In genomic region chr3:46929324-46929723, GRCh38 we compare ENCODE assay signal across 11 cellular contexts. TPM values are rescaled to one million over a fixed set of nuclear protein-coding genes. Genes with fewer than 3 reads are reported as not detected.
DNase-seq lines count a peak whose midpoint lies in the region; ATAC-seq and TF ChIP-seq lines count a peak whose summit lies in the region.
"Had no signal": no experiment of that assay in that cellular context is flagged by ENCODE, and none has a peak within 500 bp of the region (broad histone marks: within the 10 kb centered on the region; RNA-seq: fewer than 3 reads in every experiment).

No MANE protein-coding gene starts in this region.

- H3K36me3 ChIP-seq in lower lobe of right lung (peaks cover 24% of the 10 kb centered on the region), thyroid gland (peaks cover 9 to 10% of the 10 kb centered on the region in 2 donors)
- H3K36me3 ChIP-seq: BE2C had no signal

- 25 to 36% methylated on average over 2 of the region's 2 CpGs for WGBS in thyroid gland, 2 donors

- H3K4me3 Mint-ChIP-seq in activated T-cell treated with anti-CD3 and anti-CD28 coated beads, Interleukin-2, amount 50 U/mL, for 72 hours = no peak overlapping the region
- no peak overlapping the region for H3K4me3 Mint-ChIP-seq in activated T-helper 2 cell treated with anti-CD3 and anti-CD28 coated beads, Interferon-gamma antibody, Interleukin-2, Interleukin-4, amounts not matched to agents 10 μg/mL and 5 μg/mL and 100 μg/mL, durations not matched to agents 14 hours and 24 hours and 36 hours (ENCODE audit: low read depth)

- intact Hi-C loops in activated T-helper 2 cell treated with anti-CD3 and anti-CD28 coated beads, Interferon-gamma antibody, Interleukin-2, Interleukin-4, amounts not matched to agents 10 μg/mL and 5 μg/mL and 100 μg/mL, durations not matched to agents 14 hours and 24 hours and 36 hours (cut with micrococcal nuclease) = loop anchor here (5.0 kb wide), 1 partner anchor 43 kb away; no protein-coding TSS in a partner anchor
- intact Hi-C loops in lower lobe of right lung (cut with DNase I) (no loop called here), thyroid gland (cut with DNase I) (loop anchor here (5.0 kb wide), 1 partner anchor 38 kb away; no protein-coding TSS in a partner anchor)

- H3K4me3 ChIP-seq in lower lobe of right lung (no peak overlapping the region), thyroid gland (replicated peaks in 1 of 3) (no peak overlapping the region)
- H3K4me3 ChIP-seq: cardiac muscle cell had no signal

- H3K27me3 ChIP-seq in lower lobe of right lung (ENCODE audit: low read depth) (no peaks in the 10 kb centered on the region), thyroid gland (no peaks in the 10 kb centered on the region)
- H3K27me3 ChIP-seq: BE2C, cardiac muscle cell had no signal

- H3K36me3 Mint-ChIP-seq in activated T-cell treated with anti-CD3 and anti-CD28 coated beads, Interleukin-2, amount 50 U/mL, for 72 hours (ENCODE audit: insufficient read depth in 2 of 2) = peaks cover 9 to 13% of the 10 kb centered on the region in 2 donors
- peaks cover 62% of the 10 kb centered on the region for H3K36me3 Mint-ChIP-seq in activated T-helper 2 cell treated with anti-CD3 and anti-CD28 coated beads, Interferon-gamma antibody, Interleukin-2, Interleukin-4, amounts not matched to agents 10 μg/mL and 5 μg/mL and 100 μg/mL, durations not matched to agents 14 hours and 24 hours and 36 hours (ENCODE audit: low read depth)

- no peak for ATAC-seq in activated T-cell treated with anti-CD3 and anti-CD28 coated beads, Interleukin-2, amount 50 U/mL, for 72 hours (replicated peaks in 1 of 2)
- peak; percentile 32 to 39 for ATAC-seq in lower lobe of right lung
- no peak for ATAC-seq in GM21360 (IDR thresholded peaks at IDR 0.05; ENCODE audit: unreplicated experiment)
- ATAC-seq: Panc1 had no signal

- no peaks in the 10 kb centered on the region for H3K27me3 Mint-ChIP-seq in activated T-cell treated with anti-CD3 and anti-CD28 coated beads, Interleukin-2, amount 50 U/mL, for 72 hours (ENCODE audit: low read depth)
- H3K27me3 Mint-ChIP-seq in activated T-helper 2 cell treated with anti-CD3 and anti-CD28 coated beads, Interferon-gamma antibody, Interleukin-2, Interleukin-4, amounts not matched to agents 10 μg/mL and 5 μg/mL and 100 μg/mL, durations not matched to agents 14 hours and 24 hours and 36 hours (ENCODE audit: low read depth) = no peaks in the 10 kb centered on the region

- H3K9me3 Mint-ChIP-seq in activated T-cell treated with anti-CD3 and anti-CD28 coated beads, Interleukin-2, amount 50 U/mL, for 72 hours = no peaks in the 10 kb centered on the region
- peaks cover 11% of the 10 kb centered on the region for H3K9me3 Mint-ChIP-seq in activated T-helper 2 cell treated with anti-CD3 and anti-CD28 coated beads, Interferon-gamma antibody, Interleukin-2, Interleukin-4, amounts not matched to agents 10 μg/mL and 5 μg/mL and 100 μg/mL, durations not matched to agents 14 hours and 24 hours and 36 hours

- H3K27ac ChIP-seq in lower lobe of right lung = peak overlapping the region; percentile 85
- H3K27ac ChIP-seq in thyroid gland = peak overlapping the region; percentile 83 to 94 (median 90)
- H3K27ac ChIP-seq: cardiac muscle cell had no signal

- peaks cover 95% of the 10 kb centered on the region for H3K4me1 ChIP-seq in lower lobe of right lung
- H3K4me1 ChIP-seq in thyroid gland = peaks cover 90 to 95% of the 10 kb centered on the region in 2 donors

- no peak for TF ChIP-seq CTCF in lower lobe of right lung (IDR thresholded peaks at IDR 0.05)
- TF ChIP-seq CTCF in thyroid gland (IDR thresholded peaks at IDR 0.05) = no peak

- H3K4me1 Mint-ChIP-seq in activated T-cell treated with anti-CD3 and anti-CD28 coated beads, Interleukin-2, amount 50 U/mL, for 72 hours (ENCODE audit: low read depth) = peaks cover 52% of the 10 kb centered on the region
- peaks cover 53% of the 10 kb centered on the region for H3K4me1 Mint-ChIP-seq in activated T-helper 2 cell treated with anti-CD3 and anti-CD28 coated beads, Interferon-gamma antibody, Interleukin-2, Interleukin-4, amounts not matched to agents 10 μg/mL and 5 μg/mL and 100 μg/mL, durations not matched to agents 14 hours and 24 hours and 36 hours (ENCODE audit: low read depth)

- DNase-seq in activated T-cell treated with anti-CD3 and anti-CD28 coated beads, Interleukin-2, amount 50 U/mL, for 72 hours = no peak
- DNase-seq in activated T-cell treated with anti-CD3 and anti-CD28 coated beads, Interleukin-2, amount 50 U/mL, for 48 hours = no peak
- no peak for DNase-seq in activated T-helper 2 cell treated with anti-CD3 and anti-CD28 coated beads, Interferon-gamma antibody, Interleukin-2, Interleukin-4, amounts not matched to agents 10 μg/mL and 5 μg/mL and 100 μg/mL, durations not matched to agents 14 hours and 24 hours and 36 hours (ENCODE audit: low spot score)
- DNase-seq in lower lobe of right lung (peak; percentile 72), thyroid gland (peak; percentile 85 to 90), HK-2 (ENCODE audit: unreplicated experiment) (no peak)
- no peak for DNase-seq in central memory CD4-positive, alpha-beta T cell
- DNase-seq: BE2C had no signal

- TF ChIP-seq POLR2A in thyroid gland (IDR thresholded peaks at IDR 0.05) = peak in 1 of 2 donors; percentile 29

- peak overlapping the region; percentile 93 for H3K27ac Mint-ChIP-seq in activated T-cell treated with anti-CD3 and anti-CD28 coated beads, Interleukin-2, amount 50 U/mL, for 72 hours
- H3K27ac Mint-ChIP-seq in activated T-helper 2 cell treated with anti-CD3 and anti-CD28 coated beads, Interferon-gamma antibody, Interleukin-2, Interleukin-4, amounts not matched to agents 10 μg/mL and 5 μg/mL and 100 μg/mL, durations not matched to agents 14 hours and 24 hours and 36 hours = peak overlapping the region; percentile 81

- H3K9me3 ChIP-seq in lower lobe of right lung = no peaks in the 10 kb centered on the region
- no peaks in the 10 kb centered on the region for H3K9me3 ChIP-seq in thyroid gland
- H3K9me3 ChIP-seq: BE2C had no signal

RNA-seq across cellular contexts. Expression of gene CCDC12, which starts 47.2 kb away (rescaled TPM):
- 10 to 100 TPM; 54.7 to 56.2 TPM for total RNA-seq in activated T-cell treated with anti-CD3 and anti-CD28 coated beads, Interleukin-2, amount 50 U/mL, for 72 hours
- 65.3 and 69.2 TPM in 2 replicates for total RNA-seq in activated T-helper 2 cell treated with anti-CD3 and anti-CD28 coated beads, Interferon-gamma antibody, Interleukin-2, Interleukin-4, amounts not matched to agents 10 μg/mL and 5 μg/mL and 100 μg/mL, durations not matched to agents 14 hours and 24 hours and 36 hours
- 42.9 TPM for total RNA-seq in lower lobe of right lung
- 10 to 100 TPM; 43.2 to 60.6 (median 51.8) TPM for total RNA-seq in thyroid gland

RNA-seq across cellular contexts. Expression of gene NBEAL2, which starts 50.1 kb away (rescaled TPM):
- total RNA-seq in activated T-cell treated with anti-CD3 and anti-CD28 coated beads, Interleukin-2, amount 50 U/mL, for 72 hours = 10 to 100 TPM; 84.0 to 87.4 TPM
- 120 and 129 TPM in 2 replicates for total RNA-seq in activated T-helper 2 cell treated with anti-CD3 and anti-CD28 coated beads, Interferon-gamma antibody, Interleukin-2, Interleukin-4, amounts not matched to agents 10 μg/mL and 5 μg/mL and 100 μg/mL, durations not matched to agents 14 hours and 24 hours and 36 hours
- total RNA-seq in lower lobe of right lung (97.0 TPM), thyroid gland (10 to 100 TPM; 19.4 to 38.6 (median 27.5) TPM)

RNA-seq across cellular contexts. Expression of gene PTH1R, which starts 51.8 kb away (rescaled TPM):
- total RNA-seq in activated T-cell treated with anti-CD3 and anti-CD28 coated beads, Interleukin-2, amount 50 U/mL, for 72 hours = not detected
- not detected in 2 replicates for total RNA-seq in activated T-helper 2 cell treated with anti-CD3 and anti-CD28 coated beads, Interferon-gamma antibody, Interleukin-2, Interleukin-4, amounts not matched to agents 10 μg/mL and 5 μg/mL and 100 μg/mL, durations not matched to agents 14 hours and 24 hours and 36 hours
- total RNA-seq in lower lobe of right lung (14.5 TPM), thyroid gland (10 to 100 TPM in 1 of 4 donors, 1 to 10 TPM in 3; 1.2 to 10.6 (median 4.4) TPM)

Comparison
In these comparisons a context has a peak if more than half of its experiments do, and no peak if none do; other contexts are left out.
1. ATAC-seq: peak in lower lobe of right lung (2 of 2); none in activated T-cell treated with anti-CD3 and anti-CD28 coated beads, Interleukin-2, amount 50 U/mL, for 72 hours (0 of 2) and GM21360 (single experiment).
2. DNase-seq: peak in lower lobe of right lung (single experiment) and thyroid gland (2 of 2); none in activated T-cell treated with anti-CD3 and anti-CD28 coated beads, Interleukin-2, amount 50 U/mL, for 72 hours (0 of 2), activated T-cell treated with anti-CD3 and anti-CD28 coated beads, Interleukin-2, amount 50 U/mL, for 48 hours (0 of 2), activated T-helper 2 cell treated with anti-CD3 and anti-CD28 coated beads, Interferon-gamma antibody, Interleukin-2, Interleukin-4, amounts not matched to agents 10 μg/mL and 5 μg/mL and 100 μg/mL, durations not matched to agents 14 hours and 24 hours and 36 hours (single experiment), central memory CD4-positive, alpha-beta T cell (single experiment) and HK-2 (single experiment).